ENCODE assay signal across 8 cellular contexts in the genomic region with DNA sequence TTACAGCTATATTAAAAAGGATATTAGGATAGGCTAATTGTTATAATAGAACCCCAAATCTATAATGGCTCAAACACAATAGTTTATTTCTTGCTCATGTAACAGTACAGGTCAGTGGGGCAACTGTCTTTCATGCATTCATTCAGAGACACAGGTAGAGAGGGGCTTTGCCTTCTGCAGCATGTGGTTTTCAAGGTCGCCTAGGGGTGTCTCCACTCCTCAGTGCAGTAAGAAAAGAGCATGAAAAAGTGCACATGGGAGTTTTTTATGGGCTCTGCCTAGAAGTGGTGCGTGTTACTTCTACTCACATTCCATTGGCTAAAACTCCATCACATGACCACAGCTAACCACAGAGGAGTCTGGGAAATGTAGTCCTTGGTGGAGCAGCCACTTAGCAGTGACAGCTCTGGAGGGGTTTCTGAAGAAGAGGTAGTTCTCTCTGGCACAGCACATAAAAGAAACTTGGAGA. TPM values are rescaled to one million over a fixed set of nuclear protein-coding genes. Genes with fewer than 3 reads are reported as not detected.
DNase-seq lines count a peak whose midpoint lies in the region; ATAC-seq, FAIRE-seq and TF ChIP-seq lines count a peak whose summit lies in the region.

No MANE protein-coding gene starts in this region.

- H3K4me1 ChIP-seq in cardiac muscle cell (ENCODE audit: low read depth): peaks cover 11% of the 10 kb centered on the region

- peak; percentile 55 for FAIRE-seq in G401.6 (lab: Jason Lieb, UNC)

- peak; percentile 49 for TF ChIP-seq CTCF in cardiac muscle cell (IDR thresholded peaks at IDR 0.05; ENCODE audit: low read depth, low read length)

- H3K27me3 ChIP-seq in cardiac muscle cell: no peaks in the 10 kb centered on the region

- no peaks in the 10 kb centered on the region for H3K9me3 ChIP-seq in cardiac muscle cell (ENCODE audit: low read depth)

- peak; percentile 29 for DNase-seq in HuH-7.5 (ENCODE audit: low spot score)
- DNase-seq in activated naive CD4-positive, alpha-beta T cell treated with anti-CD3 and anti-CD28 coated beads, Interleukin-2, amount 50 U/mL, for 72 hours (ENCODE audit: low spot score in 2 of 2): peak in 1 of 2 donors; percentile 61
- peak; percentile 89 to 96 for DNase-seq in cardiac muscle cell (ENCODE audit: low read depth in 1 of 2, low spot score in 1 of 2)
- peak; percentile 87 for DNase-seq in putamen (ENCODE audit: low spot score)
- DNase-seq in mesenteric fat pad (ENCODE audit: low spot score): no peak

- peak; percentile 44; the same call in 1 of the 2 replicates for TF ChIP-seq POLR2A in Raji (IDR thresholded peaks at IDR 0.05; ENCODE audit: insufficient read depth, low read depth, low read length)

- peak overlapping the region; percentile 66 to 89 for H3K27ac Mint-ChIP-seq in activated naive CD4-positive, alpha-beta T cell treated with anti-CD3 and anti-CD28 coated beads, Interleukin-2, amount 50 U/mL, for 72 hours

- H3K9me3 Mint-ChIP-seq in activated naive CD4-positive, alpha-beta T cell treated with anti-CD3 and anti-CD28 coated beads, Interleukin-2, amount 50 U/mL, for 72 hours: no peaks in the 10 kb centered on the region

- no peak overlapping the region for H3K4me3 ChIP-seq in cardiac muscle cell

- no peaks in the 10 kb centered on the region for H3K36me3 ChIP-seq in cardiac muscle cell

- peak overlapping the region; percentile 17 for H3K27ac ChIP-seq in cardiac muscle cell

- H3K36me3 Mint-ChIP-seq in activated naive CD4-positive, alpha-beta T cell treated with anti-CD3 and anti-CD28 coated beads, Interleukin-2, amount 50 U/mL, for 72 hours: no peaks in the 10 kb centered on the region

- ATAC-seq in GM21529 (IDR thresholded peaks at IDR 0.05; ENCODE audit: unreplicated experiment): peak; percentile 83
- peak; percentile 96 to 99 for ATAC-seq in activated naive CD4-positive, alpha-beta T cell treated with anti-CD3 and anti-CD28 coated beads, Interleukin-2, amount 50 U/mL, for 72 hours

RNA-seq across cellular contexts. Expression of a gene that starts 1.8 kb away (rescaled TPM):
- 10 to 100 TPM; 13.4 to 19.9 TPM for total RNA-seq in activated naive CD4-positive, alpha-beta T cell treated with anti-CD3 and anti-CD28 coated beads, Interleukin-2, amount 50 U/mL, for 72 hours
- total RNA-seq in cardiac muscle cell: 22.5 and 35.9 TPM in 2 replicates
- polyA plus RNA-seq in cardiac muscle cell: 12.9 and 20.1 TPM in 2 replicates
- total RNA-seq in mesenteric fat pad: 75.4 TPM
